1 cellular context compared by ENCODE assay signal in the genomic region with DNA sequence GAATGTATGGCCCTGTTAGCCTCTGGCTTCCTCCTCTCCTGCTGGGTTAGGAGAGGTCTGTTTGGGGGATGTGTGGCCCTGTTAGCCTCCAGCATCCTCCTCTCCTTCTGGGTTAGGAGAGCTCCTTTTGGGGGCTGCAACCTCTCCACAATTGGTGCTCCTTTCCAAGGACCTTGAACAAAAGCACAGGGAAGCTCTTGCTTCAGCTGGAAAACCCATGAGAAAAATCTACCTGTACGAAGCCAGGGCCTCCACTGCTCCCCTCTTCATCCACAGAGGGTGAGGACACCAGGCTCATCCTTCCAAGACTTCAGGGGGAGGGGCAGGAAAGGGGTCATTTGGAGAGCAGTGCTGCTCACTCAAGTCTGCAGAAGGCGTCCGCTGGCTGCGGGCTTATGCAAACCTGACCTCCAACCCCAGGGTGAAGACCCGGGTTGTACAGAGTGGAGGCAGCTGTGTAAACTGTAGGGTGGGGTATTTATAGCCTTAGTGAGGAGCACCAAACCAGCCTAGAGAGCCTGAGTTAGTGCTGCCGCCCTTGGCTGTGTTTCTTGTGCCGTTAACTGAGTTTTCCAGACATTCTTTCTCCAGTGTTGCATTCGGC.
TF ChIP-seq lines count a peak whose summit lies in the region.

No MANE protein-coding gene starts in this region.

TF ChIP-seq in HepG2, 621 proteins besides CTCF, POLR2A, EP300 and RAD21 (continued from another document):
- TF ChIP-seq MTA3 (CRISPR knock-in tag; IDR thresholded peaks at IDR 0.05) (no peak), ZNF260 (CRISPR knock-in tag; IDR thresholded peaks at IDR 0.05; ENCODE audit: borderline replicate concordance, low read depth) (no peak), ZNF143 (CRISPR knock-in tag; IDR thresholded peaks at IDR 0.05) (no peak), ZNF17 (CRISPR knock-in tag; IDR thresholded peaks at IDR 0.05) (no peak)
